Comparison of ENCODE assay signal across 11 cellular contexts in genomic region chr2:50922506-50922905, GRCh38.
"Had no signal": no experiment of that assay in that cellular context is flagged by ENCODE, and none has a peak within 500 bp of the region (broad histone marks: within the 10 kb centered on the region; RNA-seq: fewer than 3 reads in every experiment).

No MANE protein-coding gene starts in this region.

- FAIRE-seq: frontal cortex, islet of Langerhans, TTC549 had no signal

- ATAC-seq: heart right ventricle; left lung; natural killer cell treated with Interleukin-12 subunit alpha and Interleukin-12 subunit beta and Interleukin-15 and Interleukin-18, amount 100 ng/mL, for 72 hours had no signal

- H3K4me1 ChIP-seq: colonic mucosa, heart right ventricle, left lung had no signal

- H3K27me3 ChIP-seq: colonic mucosa, heart right ventricle, left lung had no signal

- H3K27ac ChIP-seq: colonic mucosa, heart right ventricle, left lung had no signal

- H3K9me3 ChIP-seq: colonic mucosa, left lung had no signal

- DNase-seq: activated CD4-positive, alpha-beta T cell treated with anti-CD3 and anti-CD28 coated beads, Interleukin-2, amount 50 U/mL, for 1 hour; activated naive CD4-positive, alpha-beta T cell treated with anti-CD3 and anti-CD28 coated beads, Interleukin-2, amount 10 ng/mL, durations not matched to agents 7 days and 5 days; colonic mucosa; effector CD4-positive, alpha-beta T cell; heart right ventricle; left lung; stimulated activated CD4-positive, alpha-beta T cell treated with anti-CD3 and anti-CD28 coated beads, Interleukin-2, amount 100 ng/mL, for 48 hours had no signal

- H3K4me3 ChIP-seq: colonic mucosa, heart right ventricle, left lung had no signal

- H3K36me3 ChIP-seq: colonic mucosa, heart right ventricle, left lung had no signal
